1 cellular context compared by ENCODE assay signal in genomic region chr7:94444808-94445207, GRCh38.
TF ChIP-seq lines count a peak whose summit lies in the region.

No MANE protein-coding gene starts in this region.

TF ChIP-seq in HEK293, 187 proteins besides CTCF, POLR2A, EP300 and RAD21 (continued from another document):
- TF ChIP-seq ZBTB11 (tag by site-specific recombination; conservative IDR thresholded peaks at IDR 0.05; ENCODE audit: low read depth), result no peak
- TF ChIP-seq ZEB2 (tag by site-specific recombination; IDR thresholded peaks at IDR 0.05), result no peak
